Comparison of ENCODE assay signal across 25 cellular contexts in genomic region chr16:84563316-84563715, GRCh38. TPM values are rescaled to one million over a fixed set of nuclear protein-coding genes. Genes with fewer than 3 reads are reported as not detected.
DNase-seq lines count a peak whose midpoint lies in the region; ATAC-seq and TF ChIP-seq lines count a peak whose summit lies in the region.
"Had no signal": no experiment of that assay in that cellular context is flagged by ENCODE, and none has a peak within 500 bp of the region (broad histone marks: within the 10 kb centered on the region; RNA-seq: fewer than 3 reads in every experiment).

No MANE protein-coding gene starts in this region.

- CTCF ChIA-PET in activated CD4-positive, alpha-beta T cell treated with anti-CD3 and anti-CD28 coated beads for 36 hours (lab: Charles Lee): interaction anchor here (0.6 to 0.9 kb wide), 4 partner anchors 23 to 1259 kb away, joined by 3 to 4 read pairs (median 3); no protein-coding TSS in a partner anchor
- CTCF ChIA-PET in CD8-positive, alpha-beta T cell (lab: Charles Lee): interaction anchor here (0.8 to 2.2 kb wide), 4 partner anchors 17 to 191 kb away, joined by 3 to 8 read pairs (median 4); no protein-coding TSS in a partner anchor

- POLR2A ChIA-PET in activated CD4-positive, alpha-beta T cell treated with anti-CD3 and anti-CD28 coated beads for 36 hours (lab: Charles Lee): no interaction called here
- POLR2A ChIA-PET in CD8-positive, alpha-beta T cell (lab: Charles Lee): interaction anchor here (0.9 to 1.0 kb wide), 2 partner anchors 14 to 31 kb away, joined by 3 read pairs; no protein-coding TSS in a partner anchor

- no peak overlapping the region for H3K27ac ChIP-seq in CD8-positive, alpha-beta T cell (ENCODE audit: low read depth, low read length)
- H3K27ac ChIP-seq: ascending aorta, lower lobe of right lung, skin epidermis, thyroid gland had no signal

- DNase-seq in activated CD4-positive, alpha-beta T cell treated with anti-CD3 and anti-CD28 coated beads, Interleukin-2, amount 10 ng/mL, durations not matched to agents 24 days and 14 days: no peak
- DNase-seq in activated CD4-positive, alpha-beta T cell treated with anti-CD3 and anti-CD28 coated beads for 36 hours: no peak
- no peak for DNase-seq in CD8-positive, alpha-beta T cell
- DNase-seq in activated naive CD8-positive, alpha-beta T cell treated with anti-CD3 and anti-CD28 coated beads for 36 hours: no peak
- DNase-seq in neural crest cell (ENCODE audit: low read depth, low spot score) (no peak), DMS153 treated with DMSO at 0.1 percent for 48 hours (lab: John Stamatoyannopoulos, UW; ENCODE audit: unreplicated experiment) (no peak), NCI-H526 treated with DMSO at 0.1 percent for 48 hours (lab: John Stamatoyannopoulos, UW) (no peak), NCI-H2171 treated with DMSO at 0.1 percent for 48 hours (lab: John Stamatoyannopoulos, UW) (no peak)
- DNase-seq: 8988T; activated CD4-positive, CD25-positive, alpha-beta regulatory T cell treated with anti-CD3 and anti-CD28 coated beads, Interleukin-2, amount 50 U/mL, for 72 hours; activated gamma-delta T cell; AML-193; Calu3; effector CD8-positive, alpha-beta T cell; Kasumi-1; lower lobe of right lung; NCI-H1694; NCI-H748 treated with DMSO at 0.1 percent for 48 hours; stimulated activated naive CD4-positive, alpha-beta T cell treated with Interleukin-2 at 50 U/mL for 16 hours; T1000; thyroid gland had no signal

- no peak overlapping the region for H3K4me3 ChIP-seq in CD8-positive, alpha-beta T cell (ENCODE audit: low read depth, low read length)
- H3K4me3 ChIP-seq: ascending aorta, lower lobe of right lung, skin epidermis, thyroid gland had no signal

- peaks cover 42% of the 10 kb centered on the region for H3K36me3 Mint-ChIP-seq in activated CD4-positive, alpha-beta T cell treated with anti-CD3 and anti-CD28 coated beads, Interleukin-2, amount 10 ng/mL, durations not matched to agents 24 days and 14 days (ENCODE audit: low read depth)
- H3K36me3 Mint-ChIP-seq in activated CD4-positive, alpha-beta T cell treated with anti-CD3 and anti-CD28 coated beads for 36 hours (ENCODE audit: low read depth): peaks cover 34% of the 10 kb centered on the region
- H3K36me3 Mint-ChIP-seq in CD8-positive, alpha-beta T cell: peaks cover 55% of the 10 kb centered on the region
- H3K36me3 Mint-ChIP-seq in activated naive CD8-positive, alpha-beta T cell treated with anti-CD3 and anti-CD28 coated beads for 36 hours: peaks cover 38% of the 10 kb centered on the region
- peaks cover 9% of the 10 kb centered on the region for H3K36me3 Mint-ChIP-seq in neural crest cell (ENCODE audit: low read depth)

- no peaks in the 10 kb centered on the region for H3K9me3 ChIP-seq in CD8-positive, alpha-beta T cell (ENCODE audit: low read length)
- H3K9me3 ChIP-seq: ascending aorta, lower lobe of right lung, thyroid gland had no signal

- H3K36me3 ChIP-seq in CD8-positive, alpha-beta T cell (ENCODE audit: insufficient read depth, low read length): peaks cover 22% of the 10 kb centered on the region
- H3K36me3 ChIP-seq: ascending aorta, thyroid gland had no signal

- H3K27me3 Mint-ChIP-seq in activated CD4-positive, alpha-beta T cell treated with anti-CD3 and anti-CD28 coated beads, Interleukin-2, amount 10 ng/mL, durations not matched to agents 24 days and 14 days: no peaks in the 10 kb centered on the region
- H3K27me3 Mint-ChIP-seq in activated CD4-positive, alpha-beta T cell treated with anti-CD3 and anti-CD28 coated beads for 36 hours: no peaks in the 10 kb centered on the region
- no peaks in the 10 kb centered on the region for H3K27me3 Mint-ChIP-seq in CD8-positive, alpha-beta T cell (ENCODE audit: low read depth)
- H3K27me3 Mint-ChIP-seq in activated naive CD8-positive, alpha-beta T cell treated with anti-CD3 and anti-CD28 coated beads for 36 hours: no peaks in the 10 kb centered on the region
- H3K27me3 Mint-ChIP-seq in neural crest cell (ENCODE audit: low read depth): no peaks in the 10 kb centered on the region
- H3K27me3 Mint-ChIP-seq: central memory CD8-positive, alpha-beta T cell had no signal

- H3K27me3 ChIP-seq in CD8-positive, alpha-beta T cell (ENCODE audit: insufficient read depth, low read length): no peaks in the 10 kb centered on the region
- H3K27me3 ChIP-seq: ascending aorta, thyroid gland had no signal

- peaks cover 18% of the 10 kb centered on the region for H3K4me1 Mint-ChIP-seq in activated CD4-positive, alpha-beta T cell treated with anti-CD3 and anti-CD28 coated beads, Interleukin-2, amount 10 ng/mL, durations not matched to agents 24 days and 14 days
- H3K4me1 Mint-ChIP-seq in activated CD4-positive, alpha-beta T cell treated with anti-CD3 and anti-CD28 coated beads for 36 hours: peaks cover 5% of the 10 kb centered on the region
- peaks cover 9% of the 10 kb centered on the region for H3K4me1 Mint-ChIP-seq in CD8-positive, alpha-beta T cell (ENCODE audit: low read depth)
- peaks cover 4% of the 10 kb centered on the region for H3K4me1 Mint-ChIP-seq in activated naive CD8-positive, alpha-beta T cell treated with anti-CD3 and anti-CD28 coated beads for 36 hours
- peaks cover 42% of the 10 kb centered on the region for H3K4me1 Mint-ChIP-seq in neural crest cell

- intact Hi-C loops in activated CD4-positive, alpha-beta T cell treated with anti-CD3 and anti-CD28 coated beads, Interleukin-2, amount 10 ng/mL, durations not matched to agents 24 days and 14 days (cut with micrococcal nuclease): no loop called here
- intact Hi-C loops in activated CD4-positive, alpha-beta T cell treated with anti-CD3 and anti-CD28 coated beads for 36 hours (cut with DNase I, micrococcal nuclease): no loop called here
- intact Hi-C loops in CD8-positive, alpha-beta T cell (cut with DNase I, micrococcal nuclease): no loop called here

- H3K27ac Mint-ChIP-seq in activated CD4-positive, alpha-beta T cell treated with anti-CD3 and anti-CD28 coated beads, Interleukin-2, amount 10 ng/mL, durations not matched to agents 24 days and 14 days: peak overlapping the region; percentile 56
- no peak overlapping the region for H3K27ac Mint-ChIP-seq in activated CD4-positive, alpha-beta T cell treated with anti-CD3 and anti-CD28 coated beads for 36 hours
- H3K27ac Mint-ChIP-seq in CD8-positive, alpha-beta T cell: peak overlapping the region; percentile 45
- peak overlapping the region; percentile 57 for H3K27ac Mint-ChIP-seq in activated naive CD8-positive, alpha-beta T cell treated with anti-CD3 and anti-CD28 coated beads for 36 hours
- H3K27ac Mint-ChIP-seq in neural crest cell (ENCODE audit: unreplicated experiment): peak overlapping the region; percentile 96

- ATAC-seq in activated CD4-positive, alpha-beta T cell treated with anti-CD3 and anti-CD28 coated beads for 36 hours: no peak
- ATAC-seq in CD8-positive, alpha-beta T cell: no peak
- ATAC-seq: SK-N-SH treated with all-trans-retinoic acid at 6 μM for 48 hours had no signal

- H3K4me1 ChIP-seq in CD8-positive, alpha-beta T cell (ENCODE audit: insufficient read depth, low read length): no peaks in the 10 kb centered on the region
- H3K4me1 ChIP-seq: ascending aorta, thyroid gland had no signal

- H3K9me3 Mint-ChIP-seq in activated CD4-positive, alpha-beta T cell treated with anti-CD3 and anti-CD28 coated beads, Interleukin-2, amount 10 ng/mL, durations not matched to agents 24 days and 14 days: no peaks in the 10 kb centered on the region
- no peaks in the 10 kb centered on the region for H3K9me3 Mint-ChIP-seq in activated CD4-positive, alpha-beta T cell treated with anti-CD3 and anti-CD28 coated beads for 36 hours (ENCODE audit: low read depth)
- no peaks in the 10 kb centered on the region for H3K9me3 Mint-ChIP-seq in CD8-positive, alpha-beta T cell
- no peaks in the 10 kb centered on the region for H3K9me3 Mint-ChIP-seq in activated naive CD8-positive, alpha-beta T cell treated with anti-CD3 and anti-CD28 coated beads for 36 hours
- no peaks in the 10 kb centered on the region for H3K9me3 Mint-ChIP-seq in neural crest cell
- H3K9me3 Mint-ChIP-seq: central memory CD8-positive, alpha-beta T cell had no signal

- TF ChIP-seq CTCF in CD8-positive, alpha-beta T cell (IDR thresholded peaks at IDR 0.05): no peak
- no peak for TF ChIP-seq CTCF in neural crest cell (conservative IDR thresholded peaks at IDR 0.05)

- H3K4me3 Mint-ChIP-seq in activated CD4-positive, alpha-beta T cell treated with anti-CD3 and anti-CD28 coated beads, Interleukin-2, amount 10 ng/mL, durations not matched to agents 24 days and 14 days: no peak overlapping the region
- H3K4me3 Mint-ChIP-seq in activated CD4-positive, alpha-beta T cell treated with anti-CD3 and anti-CD28 coated beads for 36 hours: no peak overlapping the region
- no peak overlapping the region for H3K4me3 Mint-ChIP-seq in CD8-positive, alpha-beta T cell
- no peak overlapping the region for H3K4me3 Mint-ChIP-seq in activated naive CD8-positive, alpha-beta T cell treated with anti-CD3 and anti-CD28 coated beads for 36 hours
- H3K4me3 Mint-ChIP-seq in neural crest cell: no peak overlapping the region
- H3K4me3 Mint-ChIP-seq: central memory CD8-positive, alpha-beta T cell had no signal

RNA-seq across cellular contexts. Expression of gene COTL1, which starts 54.6 kb away (rescaled TPM):
- total RNA-seq in activated CD4-positive, alpha-beta T cell treated with anti-CD3 and anti-CD28 coated beads, Interleukin-2, amount 10 ng/mL, durations not matched to agents 24 days and 14 days: 470 and 474 TPM in 2 replicates
- 100 to 1,000 TPM; 353 to 384 TPM for total RNA-seq in activated CD4-positive, alpha-beta T cell treated with anti-CD3 and anti-CD28 coated beads for 36 hours
- total RNA-seq in CD8-positive, alpha-beta T cell: 100 to 1,000 TPM; 194 to 199 TPM
- total RNA-seq in activated naive CD8-positive, alpha-beta T cell treated with anti-CD3 and anti-CD28 coated beads for 36 hours: 100 to 1,000 TPM; 588 to 605 TPM
- total RNA-seq in neural crest cell: 346 and 357 TPM in 2 replicates

RNA-seq across cellular contexts. Expression of gene MEAK7, which starts 58.9 kb away (rescaled TPM):
- total RNA-seq in activated CD4-positive, alpha-beta T cell treated with anti-CD3 and anti-CD28 coated beads, Interleukin-2, amount 10 ng/mL, durations not matched to agents 24 days and 14 days: 11.7 and 12.5 TPM in 2 replicates
- total RNA-seq in activated CD4-positive, alpha-beta T cell treated with anti-CD3 and anti-CD28 coated beads for 36 hours: 10 to 100 TPM in 1 of 2 experiments, 1 to 10 TPM in 1; 8.9 to 10.6 TPM
- 1 to 10 TPM; 2.1 to 2.2 TPM for total RNA-seq in CD8-positive, alpha-beta T cell
- total RNA-seq in activated naive CD8-positive, alpha-beta T cell treated with anti-CD3 and anti-CD28 coated beads for 36 hours: 10 to 100 TPM; 10.4 to 11.3 TPM
- total RNA-seq in neural crest cell: 29.5 and 30.8 TPM in 2 replicates
